8 cellular contexts compared by ENCODE assay signal in the genomic region with DNA sequence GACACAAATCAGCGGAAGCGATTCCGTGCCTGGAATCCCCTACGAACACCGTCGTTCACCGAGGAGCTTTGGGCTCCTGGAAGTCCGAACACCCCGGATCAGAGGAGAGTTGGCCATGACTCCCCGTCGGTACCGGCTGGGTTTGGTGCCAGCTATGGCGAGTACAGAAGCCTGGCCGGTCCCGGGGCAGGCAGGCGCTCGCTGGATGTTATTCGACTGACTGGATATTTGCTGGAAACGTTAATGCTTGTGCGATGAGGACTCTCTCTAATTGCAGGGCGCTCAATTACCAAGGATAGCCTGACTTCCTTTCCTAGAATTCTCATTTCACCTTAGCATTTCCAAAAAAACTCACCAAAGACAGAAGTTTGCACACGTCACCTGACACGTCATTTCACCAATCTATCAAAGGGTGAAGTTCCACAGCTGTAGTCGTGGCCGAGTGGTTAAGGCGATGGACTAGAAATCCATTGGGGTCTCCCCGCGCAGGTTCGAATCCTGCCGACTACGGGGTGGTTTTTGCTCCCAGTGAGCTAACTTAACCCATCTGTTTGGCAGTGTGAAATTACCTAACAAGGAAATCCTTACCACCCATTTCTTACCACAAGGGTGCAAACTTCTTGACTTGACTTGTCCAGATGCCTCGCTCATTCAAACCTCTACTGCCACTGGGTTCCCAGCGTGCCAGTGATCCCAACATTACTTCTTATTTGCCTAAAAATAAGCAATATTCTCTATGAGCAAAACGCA. TPM values are rescaled to one million over a fixed set of nuclear protein-coding genes. Genes with fewer than 3 reads are reported as not detected.
DNase-seq lines count a peak whose midpoint lies in the region; ATAC-seq and TF ChIP-seq lines count a peak whose summit lies in the region.

No MANE protein-coding gene starts in this region.

- H3K4me3 Mint-ChIP-seq in activated naive CD4-positive, alpha-beta T cell treated with anti-CD3 and anti-CD28 coated beads, Interleukin-2, amount 50 U/mL, for 24 hours: peak overlapping the region; percentile 74

- H3K4me1 Mint-ChIP-seq in activated naive CD4-positive, alpha-beta T cell treated with anti-CD3 and anti-CD28 coated beads, Interleukin-2, amount 50 U/mL, for 24 hours: peaks cover 14% of the 10 kb centered on the region

- TF ChIP-seq EP300 in sigmoid colon (IDR thresholded peaks at IDR 0.05): no peak

- peaks cover 37% of the 10 kb centered on the region for H3K27me3 Mint-ChIP-seq in activated naive CD4-positive, alpha-beta T cell treated with anti-CD3 and anti-CD28 coated beads, Interleukin-2, amount 50 U/mL, for 24 hours

- intact Hi-C loops in left ventricle myocardium inferior (cut with micrococcal nuclease) (no loop called here), sigmoid colon (cut with DNase I) (no loop called here)

- no peaks in the 10 kb centered on the region for H3K36me3 ChIP-seq in left ventricle myocardium inferior
- no peaks in the 10 kb centered on the region for H3K36me3 ChIP-seq in sigmoid colon

- 5 to 15% methylated on average over 34 of the region's 34 CpGs for WGBS in sigmoid colon, 2 donors

- H3K9me3 ChIP-seq in left ventricle myocardium inferior (replicated peaks) (no peaks in the 10 kb centered on the region), sigmoid colon (no peaks in the 10 kb centered on the region)

- H3K4me3 ChIP-seq in left ventricle myocardium inferior: peak overlapping the region; percentile 71
- H3K4me3 ChIP-seq in sigmoid colon: peak overlapping the region; percentile 18 to 42 (median 29)

- peak overlapping the region; percentile 86 for H3K27ac Mint-ChIP-seq in activated naive CD4-positive, alpha-beta T cell treated with anti-CD3 and anti-CD28 coated beads, Interleukin-2, amount 50 U/mL, for 24 hours

- H3K27me3 ChIP-seq in left ventricle myocardium inferior (ENCODE audit: low read depth): peaks cover 31% of the 10 kb centered on the region
- peaks cover 9 to 69% (median 38%) of the 10 kb centered on the region in 3 donors for H3K27me3 ChIP-seq in sigmoid colon

- H3K9me3 Mint-ChIP-seq in activated naive CD4-positive, alpha-beta T cell treated with anti-CD3 and anti-CD28 coated beads, Interleukin-2, amount 50 U/mL, for 24 hours: no peaks in the 10 kb centered on the region

- DNase-seq in AG20443 (ENCODE audit: low spot score): peak; percentile 73
- DNase-seq in NCI-H82 treated with DMSO at 0.1 percent for 48 hours (lab: John Stamatoyannopoulos, UW; ENCODE audit: unreplicated experiment): peak; percentile 29
- peak; percentile 43 for DNase-seq in left ventricle myocardium inferior
- DNase-seq in sigmoid colon: no peak
- no peak for DNase-seq in COR-L47 (lab: John Stamatoyannopoulos, UW)
- DNase-seq in NCI-H2029 (lab: John Stamatoyannopoulos, UW): no peak

- TF ChIP-seq CTCF in left ventricle myocardium inferior (IDR thresholded peaks at IDR 0.05; ENCODE audit: borderline replicate concordance): no peak
- no peak for TF ChIP-seq CTCF in sigmoid colon (IDR thresholded peaks at IDR 0.05)

- H3K4me1 ChIP-seq in left ventricle myocardium inferior: peaks cover 11% of the 10 kb centered on the region
- peaks cover 0 to 12% (median 7%) of the 10 kb centered on the region in 4 donors for H3K4me1 ChIP-seq in sigmoid colon

- no peak for TF ChIP-seq POLR2A in sigmoid colon (IDR thresholded peaks at IDR 0.05)

- H3K36me3 Mint-ChIP-seq in activated naive CD4-positive, alpha-beta T cell treated with anti-CD3 and anti-CD28 coated beads, Interleukin-2, amount 50 U/mL, for 24 hours: peaks cover 10% of the 10 kb centered on the region

- no peak overlapping the region for H3K27ac ChIP-seq in left ventricle myocardium inferior (replicated peaks)
- H3K27ac ChIP-seq in sigmoid colon: no peak overlapping the region

- peak; percentile 61 for ATAC-seq in GM21381 (IDR thresholded peaks at IDR 0.05; ENCODE audit: unreplicated experiment)

RNA-seq across cellular contexts. Expression of a gene that starts 22.7 kb away (rescaled TPM):
- 3.2 TPM for total RNA-seq in left ventricle myocardium inferior
- total RNA-seq in sigmoid colon: 1 to 10 TPM; 4.3 to 8.6 (median 7.3) TPM
- 1 to 10 TPM; 2.1 to 3.1 (median 3.0) TPM for polyA plus RNA-seq in sigmoid colon

Comparison
In these comparisons a context has a peak if more than half of its experiments do, and no peak if none do; other contexts are left out.
1. DNase-seq: peak in AG20443 (single experiment), NCI-H82 treated with DMSO at 0.1 percent for 48 hours (single experiment) and left ventricle myocardium inferior (single experiment); none in sigmoid colon (single experiment), COR-L47 (single experiment) and NCI-H2029 (single experiment).